ENCODE assay signal across 22 cellular contexts in the genomic region with DNA sequence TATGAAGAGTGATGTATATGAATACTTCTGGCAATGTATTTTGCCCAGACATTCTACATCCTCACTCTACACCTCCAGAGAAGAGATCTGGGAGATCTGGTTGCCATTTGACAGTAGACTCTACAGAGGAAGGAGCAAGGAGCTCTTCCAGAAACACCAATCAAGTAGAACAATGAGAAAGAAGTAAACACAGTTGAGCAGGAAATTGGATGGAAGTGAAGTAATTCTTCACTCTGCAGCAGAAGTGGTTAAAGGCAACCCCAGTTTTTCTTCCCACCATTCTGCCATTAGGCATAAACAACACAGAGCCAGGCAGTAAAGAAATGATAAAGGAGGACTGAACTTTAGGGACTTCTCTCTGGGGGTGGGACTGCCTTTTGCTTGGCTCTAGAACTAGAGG. TPM values are rescaled to one million over a fixed set of nuclear protein-coding genes. Genes with fewer than 3 reads are reported as not detected.
"Had no signal": no experiment of that assay in that cellular context is flagged by ENCODE, and none has a peak within 500 bp of the region (broad histone marks: within the 10 kb centered on the region; RNA-seq: fewer than 3 reads in every experiment).

No MANE protein-coding gene starts in this region.

- DNase-seq: activated CD4-positive, alpha-beta T cell treated with anti-CD3 and anti-CD28 coated beads for 4 hours; activated CD8-positive, alpha-beta memory T cell treated with anti-CD3 and anti-CD28 coated beads, Interleukin-2, amount 50 U/mL, for 4 hours; activated CD8-positive, alpha-beta T cell treated with anti-CD3 and anti-CD28 coated beads for 36 hours; activated naive CD4-positive, alpha-beta T cell; activated T-cell treated with anti-CD3 and anti-CD28 coated beads, Interleukin-2, amount 50 U/mL, for 72 hours; aorta; IMR-90; Kasumi-1; KBM-7; NCI-H1105 treated with DMSO at 0.1 percent for 48 hours; NCI-H1436 treated with DMSO at 0.1 percent for 48 hours; NCI-H187; NCI-H2081; NCI-H446; NCI-H524; PC-9; SIG-M5; T-helper 1 cell; WERI-Rb-1 had no signal

- H3K4me2 ChIP-seq: PC-9 had no signal

- H3K36me3 Mint-ChIP-seq: activated naive CD4-positive, alpha-beta T cell treated with anti-CD3 and anti-CD28 coated beads, Interleukin-2, amount 50 U/mL, for 24 hours had no signal

- H3K36me3 ChIP-seq: breast epithelium, WERI-Rb-1 had no signal

- H3K27me3 ChIP-seq: breast epithelium had no signal

- H3K4me1 ChIP-seq: breast epithelium had no signal

- H2AFZ ChIP-seq: PC-9 had no signal

- H3K4me3 Mint-ChIP-seq: activated CD8-positive, alpha-beta T cell treated with anti-CD3 and anti-CD28 coated beads for 36 hours; activated naive CD4-positive, alpha-beta T cell treated with anti-CD3 and anti-CD28 coated beads, Interleukin-2, amount 50 U/mL, for 24 hours; activated T-cell treated with anti-CD3 and anti-CD28 coated beads, Interleukin-2, amount 50 U/mL, for 72 hours had no signal

- H3K27ac ChIP-seq: breast epithelium, PC-9, WERI-Rb-1 had no signal

- H3K27ac Mint-ChIP-seq: activated CD8-positive, alpha-beta T cell treated with anti-CD3 and anti-CD28 coated beads for 36 hours; activated naive CD4-positive, alpha-beta T cell treated with anti-CD3 and anti-CD28 coated beads, Interleukin-2, amount 50 U/mL, for 24 hours; activated T-cell treated with anti-CD3 and anti-CD28 coated beads, Interleukin-2, amount 50 U/mL, for 72 hours had no signal

- ATAC-seq: activated CD4-positive, CD25-positive, alpha-beta regulatory T cell treated with anti-CD3 and anti-CD28 coated beads, Interleukin-2, amount 50 U/mL, for 24 hours; activated CD8-positive, alpha-beta T cell treated with anti-CD3 and anti-CD28 coated beads for 36 hours; activated T-cell treated with anti-CD3 and anti-CD28 coated beads, Interleukin-2, amount 50 U/mL, for 72 hours had no signal

- H3K4me1 Mint-ChIP-seq: activated naive CD4-positive, alpha-beta T cell treated with anti-CD3 and anti-CD28 coated beads, Interleukin-2, amount 50 U/mL, for 24 hours had no signal

- H3K4me3 ChIP-seq: breast epithelium, PC-9 had no signal

- H3K9me3 Mint-ChIP-seq: activated CD8-positive, alpha-beta T cell treated with anti-CD3 and anti-CD28 coated beads for 36 hours; activated naive CD4-positive, alpha-beta T cell treated with anti-CD3 and anti-CD28 coated beads, Interleukin-2, amount 50 U/mL, for 24 hours had no signal

RNA-seq across cellular contexts. Expression of gene PRICKLE1, which starts 48.5 kb away (rescaled TPM):
- total RNA-seq: activated CD8-positive, alpha-beta T cell treated with anti-CD3 and anti-CD28 coated beads for 36 hours; activated T-cell treated with anti-CD3 and anti-CD28 coated beads, Interleukin-2, amount 50 U/mL, for 72 hours had no signal
